ENCODE assay signal across 20 cellular contexts in the genomic region with DNA sequence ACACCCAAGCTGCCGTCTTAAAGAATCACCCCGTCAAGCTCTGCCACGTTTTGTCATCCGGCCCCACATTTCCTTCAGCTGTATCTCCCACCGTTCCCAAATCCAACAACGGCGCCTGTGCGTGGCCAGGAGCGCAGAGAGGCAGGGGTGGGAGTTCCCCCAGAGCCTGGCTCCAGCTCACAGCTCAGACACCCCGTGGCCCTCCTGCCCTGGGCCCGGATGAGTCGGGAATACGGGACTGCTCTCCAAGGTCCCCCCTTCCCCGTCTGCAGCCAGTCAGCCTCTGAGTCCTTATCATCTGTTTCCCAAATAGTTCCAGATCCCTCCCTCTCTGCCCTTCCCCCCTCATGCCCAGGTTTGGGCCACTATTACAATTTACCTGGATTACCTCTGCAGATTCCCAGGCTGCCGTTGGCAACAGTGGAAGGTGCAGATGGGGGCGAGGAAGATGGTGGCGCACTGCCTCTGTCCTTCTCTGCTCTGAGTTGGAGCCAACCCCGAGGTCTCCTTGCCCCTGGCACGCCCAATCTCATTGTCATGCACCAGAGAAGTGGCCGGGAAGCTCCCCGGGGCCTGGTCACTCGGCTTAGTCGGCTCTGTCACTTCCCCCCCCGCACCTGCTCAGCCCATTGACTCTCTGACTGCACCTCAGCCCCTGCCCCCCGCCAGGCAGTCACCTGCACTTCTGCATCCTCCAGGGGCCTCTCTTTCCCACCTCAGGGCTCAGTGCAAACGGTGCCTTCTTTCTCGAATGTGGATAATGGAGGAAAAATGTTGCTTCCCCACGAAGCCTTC. TPM values are rescaled to one million over a fixed set of nuclear protein-coding genes. Genes with fewer than 3 reads are reported as not detected.
"Had no signal": no experiment of that assay in that cellular context is flagged by ENCODE, and none has a peak within 500 bp of the region (broad histone marks: within the 10 kb centered on the region; RNA-seq: fewer than 3 reads in every experiment).

No MANE protein-coding gene starts in this region.

- FAIRE-seq: colon, endothelial cell of umbilical vein had no signal

- DNase-seq: activated CD4-positive, alpha-beta T cell treated with anti-CD3 and anti-CD28 coated beads, Interleukin-2, amount 50 U/mL, for 1 hour; activated CD4-positive, CD25-positive, alpha-beta regulatory T cell; activated naive CD4-positive, alpha-beta T cell treated with anti-CD3 and anti-CD28 coated beads, Interleukin-2, amount 10 ng/mL, durations not matched to agents 7 days and 5 days; activated T-cell treated with anti-CD3 and anti-CD28 coated beads for 4 hours; foreskin melanocyte; heart left ventricle; left cardiac atrium; lower lobe of right lung; midbrain; occipital lobe; sigmoid colon; stimulated activated CD4-positive, alpha-beta T cell treated with anti-CD3 and anti-CD28 coated beads, Interleukin-2, amount 100 ng/mL, for 24 hours; stimulated activated naive CD4-positive, alpha-beta T cell had no signal

- H3K27ac ChIP-seq: heart left ventricle, lower lobe of right lung, prostate gland, suprapubic skin, upper lobe of left lung had no signal

- H3K9me3 Mint-ChIP-seq: activated naive CD4-positive, alpha-beta T cell treated with anti-CD3 and anti-CD28 coated beads, Interleukin-2, amount 10 ng/mL, durations not matched to agents 7 days and 5 days; activated T-helper 17 cell treated with anti-CD3 and anti-CD28 coated beads, Interleukin-2, amount 50 U/mL, for 72 hours; T-helper 1 cell treated with Interleukin-12 subunit alpha and Interleukin-12 subunit beta and Interleukin-4 antibody, amounts not matched to agents 30 μg/mL and 1 μg/mL, for 36 hours had no signal

- H3K4me1 ChIP-seq: heart left ventricle, lower lobe of right lung, prostate gland, suprapubic skin had no signal

- H3K36me3 Mint-ChIP-seq: activated naive CD4-positive, alpha-beta T cell treated with anti-CD3 and anti-CD28 coated beads, Interleukin-2, amount 10 ng/mL, durations not matched to agents 7 days and 5 days had no signal

- H3K36me3 ChIP-seq: heart left ventricle, lower lobe of right lung, prostate gland, sigmoid colon, suprapubic skin, upper lobe of left lung had no signal

- H3K9me3 ChIP-seq: heart left ventricle, lower lobe of right lung, prostate gland, sigmoid colon, suprapubic skin, upper lobe of left lung had no signal

- H3K4me3 ChIP-seq: heart left ventricle, lower lobe of right lung, prostate gland, sigmoid colon, suprapubic skin, upper lobe of left lung had no signal

- H3K27me3 ChIP-seq: sigmoid colon, upper lobe of left lung had no signal

- H3K4me1 Mint-ChIP-seq: activated naive CD4-positive, alpha-beta T cell treated with anti-CD3 and anti-CD28 coated beads, Interleukin-2, amount 10 ng/mL, durations not matched to agents 7 days and 5 days; activated T-helper 17 cell treated with anti-CD3 and anti-CD28 coated beads, Interleukin-2, amount 50 U/mL, for 72 hours had no signal

- H3K4me3 Mint-ChIP-seq: activated naive CD4-positive, alpha-beta T cell treated with anti-CD3 and anti-CD28 coated beads, Interleukin-2, amount 10 ng/mL, durations not matched to agents 7 days and 5 days; activated T-helper 17 cell treated with anti-CD3 and anti-CD28 coated beads, Interleukin-2, amount 50 U/mL, for 72 hours; T-helper 1 cell treated with Interleukin-12 subunit alpha and Interleukin-12 subunit beta and Interleukin-4 antibody, amounts not matched to agents 30 μg/mL and 1 μg/mL, for 36 hours had no signal

- H3K27ac Mint-ChIP-seq: activated naive CD4-positive, alpha-beta T cell treated with anti-CD3 and anti-CD28 coated beads, Interleukin-2, amount 10 ng/mL, durations not matched to agents 7 days and 5 days; activated T-helper 17 cell treated with anti-CD3 and anti-CD28 coated beads, Interleukin-2, amount 50 U/mL, for 72 hours; T-helper 1 cell treated with Interleukin-12 subunit alpha and Interleukin-12 subunit beta and Interleukin-4 antibody, amounts not matched to agents 30 μg/mL and 1 μg/mL, for 36 hours had no signal

- ATAC-seq: activated T-helper 17 cell treated with anti-CD3 and anti-CD28 coated beads, Interleukin-2, amount 50 U/mL, for 72 hours; heart left ventricle; left cardiac atrium; lower lobe of right lung had no signal

RNA-seq across cellular contexts. Expression of gene NPTX1, which starts 49.9 kb away (rescaled TPM):
- total RNA-seq: endothelial cell of umbilical vein, left cardiac atrium had no signal
